Comparison of ENCODE assay signal across 17 cellular contexts in the genomic region with DNA sequence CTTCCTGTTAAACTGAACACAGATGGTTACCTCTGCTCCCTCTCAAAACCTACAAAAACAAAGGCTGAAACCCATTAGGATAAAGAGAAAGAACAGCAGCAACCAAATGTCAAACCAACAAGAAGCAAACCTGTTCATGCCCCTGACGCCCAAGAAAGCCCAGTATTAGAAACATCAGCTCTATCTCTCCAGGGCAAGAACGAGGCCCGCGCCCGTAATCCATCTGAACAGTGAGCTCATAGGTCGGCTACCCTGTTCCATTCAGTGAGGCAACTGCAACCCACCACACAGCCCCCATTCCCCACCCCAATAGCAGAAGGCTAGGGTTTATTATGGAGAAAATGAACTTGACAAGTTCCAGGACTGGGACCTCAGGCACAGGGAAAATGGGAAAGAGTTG.
"Had no signal": no experiment of that assay in that cellular context is flagged by ENCODE, and none has a peak within 500 bp of the region (broad histone marks: within the 10 kb centered on the region; RNA-seq: fewer than 3 reads in every experiment).

No MANE protein-coding gene starts in this region.

- H3K27me3 Mint-ChIP-seq: activated naive CD8-positive, alpha-beta T cell treated with anti-CD3 and anti-CD28 coated beads for 36 hours had no signal

- H3K4me3 ChIP-seq: stomach, thoracic aorta, uterus had no signal

- H3K4me1 Mint-ChIP-seq: endodermal cell, nephron progenitor cell had no signal

- H3K27ac ChIP-seq: brain microvascular endothelial cell, thoracic aorta, uterus had no signal

- H3K27me3 ChIP-seq: brain microvascular endothelial cell, stomach, uterus had no signal

- H3K9me3 ChIP-seq: stomach, thoracic aorta, uterus had no signal

- H3K4me3 Mint-ChIP-seq: activated naive CD8-positive, alpha-beta T cell treated with anti-CD3 and anti-CD28 coated beads for 36 hours; activated T-cell treated with anti-CD3 and anti-CD28 coated beads, Interleukin-2, amount 50 U/mL, for 72 hours; endodermal cell; nephron progenitor cell had no signal

- H3K4me1 ChIP-seq: uterus had no signal

- H3K36me3 ChIP-seq: uterus had no signal

- H3K27ac Mint-ChIP-seq: activated naive CD8-positive, alpha-beta T cell treated with anti-CD3 and anti-CD28 coated beads for 36 hours; activated T-cell treated with anti-CD3 and anti-CD28 coated beads, Interleukin-2, amount 50 U/mL, for 72 hours; endodermal cell had no signal

- DNase-seq: activated CD4-positive, alpha-beta T cell treated with anti-CD3 and anti-CD28 coated beads, Interleukin-2, amount 50 U/mL, for 4 hours; activated gamma-delta T cell treated with Interleukin-2 at 50 U/mL for 16 hours; activated naive CD8-positive, alpha-beta T cell treated with anti-CD3 and anti-CD28 coated beads for 36 hours; activated T-cell treated with anti-CD3 and anti-CD28 coated beads, Interleukin-2, amount 50 U/mL, for 72 hours; brain microvascular endothelial cell; cerebellar nuclear complex; endodermal cell; foreskin melanocyte; islet precursor cell; mesendoderm; nephron progenitor cell; stimulated activated CD4-positive, alpha-beta T cell treated with anti-CD3 and anti-CD28 coated beads, Interleukin-15, amount 100 ng/mL, for 24 hours; stimulated activated CD4-positive, alpha-beta T cell treated with anti-CD3 and anti-CD28 coated beads, Interleukin-4, amount 100 ng/mL, for 24 hours; stomach; uterus had no signal

- H3K9me3 Mint-ChIP-seq: activated naive CD8-positive, alpha-beta T cell treated with anti-CD3 and anti-CD28 coated beads for 36 hours; activated T-cell treated with anti-CD3 and anti-CD28 coated beads, Interleukin-2, amount 50 U/mL, for 72 hours; endodermal cell; nephron progenitor cell had no signal

- ATAC-seq: activated CD4-positive, CD25-positive, alpha-beta regulatory T cell treated with anti-CD3 and anti-CD28 coated beads, Interleukin-2, amount 50 U/mL, for 24 hours; activated T-cell treated with anti-CD3 and anti-CD28 coated beads, Interleukin-2, amount 50 U/mL, for 72 hours had no signal
